In genomic region chr12:52921488-52922165, GRCh38 we compare ENCODE assay signal across 18 cellular contexts. TPM values are rescaled to one million over a fixed set of nuclear protein-coding genes. Genes with fewer than 3 reads are reported as not detected.
DNase-seq lines count a peak whose midpoint lies in the region; ATAC-seq, FAIRE-seq and TF ChIP-seq lines count a peak whose summit lies in the region.
"Had no signal": no experiment of that assay in that cellular context is flagged by ENCODE, and none has a peak within 500 bp of the region (broad histone marks: within the 10 kb centered on the region; RNA-seq: fewer than 3 reads in every experiment).

No MANE protein-coding gene starts in this region.

- H3K36me3 ChIP-seq in Panc1 (ENCODE audit: control insufficient read depth, insufficient read depth, low read length) (no peaks in the 10 kb centered on the region), mesendoderm (ENCODE audit: control insufficient read depth, insufficient read depth, low read length) (no peaks in the 10 kb centered on the region), trophoblast cell (ENCODE audit: control insufficient read depth in 1 of 2, insufficient read depth in 2 of 2, low read length in 2 of 2) (no peaks in the 10 kb centered on the region)
- H3K36me3 ChIP-seq: Peyer's patch had no signal

- H3K27ac ChIP-seq in Panc1 (ENCODE audit: low read length) (peak overlapping the region; percentile 100), mesendoderm (ENCODE audit: low read depth, low read length) (no peak overlapping the region), trophoblast cell (ENCODE audit: low read depth, low read length) (peak overlapping the region; percentile 83)
- H3K27ac ChIP-seq: HL-60 had no signal

- WGBS in mesendoderm (ENCODE audit: extremely low coverage, insufficient coverage, low lambda C conversion rate) = no CpG with 5 or more reads among the region's 1 CpG
- no CpG with 5 or more reads among the region's 1 CpG for WGBS in trophoblast cell (ENCODE audit: extremely low coverage, insufficient coverage, insufficient read length)

- H4K12ac ChIP-seq in trophoblast cell (ENCODE audit: low read depth, low read length) = no peak overlapping the region

- H2AK5ac ChIP-seq in mesendoderm (ENCODE audit: low read length) (no peak overlapping the region), trophoblast cell (ENCODE audit: low read length) (peak overlapping the region; percentile 77)

- H3K27me3 ChIP-seq in Panc1 (ENCODE audit: control insufficient read depth, insufficient read depth, low read length) (no peaks in the 10 kb centered on the region), mesendoderm (ENCODE audit: insufficient read depth, low read length, poor library complexity) (no peaks in the 10 kb centered on the region), trophoblast cell (ENCODE audit: insufficient read depth, low read length) (no peaks in the 10 kb centered on the region)
- H3K27me3 ChIP-seq: Peyer's patch had no signal

- DNase-seq in Calu3 (no peak), Panc1 (ENCODE audit: low read depth, low spot score) (no peak), mesendoderm (no peak), trophoblast cell (no peak), cerebellar cortex (ENCODE audit: low spot score) (no peak), SW 1271 (lab: John Stamatoyannopoulos, UW) (no peak), GM19239 (ENCODE audit: insufficient read length, low spot score) (no peak), NCI-H345 (lab: John Stamatoyannopoulos, UW) (no peak)
- DNase-seq: DMS153, KBM-7, NCI-H1436 treated with DMSO at 0.1 percent for 48 hours, NCI-H2029 treated with DMSO at 0.1 percent for 48 hours, NCI-H510A, NCI-H774, Peyer's patch had no signal

- peak overlapping the region; percentile 11 for H2AFZ ChIP-seq in trophoblast cell (ENCODE audit: insufficient read depth, low read length, poor library complexity)

- H3K79me2 ChIP-seq in mesendoderm (ENCODE audit: control insufficient read depth, insufficient read depth, low read length) = no peaks in the 10 kb centered on the region
- peaks cover 10% of the 10 kb centered on the region for H3K79me2 ChIP-seq in trophoblast cell (ENCODE audit: control insufficient read depth, insufficient read depth, low read length, poor library complexity)

- H4K8ac ChIP-seq in mesendoderm (ENCODE audit: low read depth, low read length) (no peak overlapping the region), trophoblast cell (ENCODE audit: low read depth, low read length) (peak overlapping the region; percentile 68)

- peak overlapping the region; percentile 94 for H2BK12ac ChIP-seq in trophoblast cell (ENCODE audit: low read length)

- in situ Hi-C loops in Panc1 (cut with HindIII; ENCODE audit: low pct_unique_long_range_greater_than_20kb, low sequenced_read_pairs) = no loop called here

- H3K23ac ChIP-seq in mesendoderm (ENCODE audit: low read length) (no peak overlapping the region), trophoblast cell (ENCODE audit: low read length) (no peak overlapping the region)

- H2BK5ac ChIP-seq in mesendoderm (ENCODE audit: low read length) (no peak overlapping the region), trophoblast cell (ENCODE audit: low read depth, low read length, poor library complexity) (peak overlapping the region; percentile 92)

- peaks cover 48% of the 10 kb centered on the region for H3K4me1 ChIP-seq in Panc1 (ENCODE audit: control insufficient read depth, insufficient read depth, low read length)
- peaks cover 24% of the 10 kb centered on the region for H3K4me1 ChIP-seq in mesendoderm (ENCODE audit: control insufficient read depth, low read depth, low read length)
- H3K4me1 ChIP-seq in trophoblast cell (ENCODE audit: control insufficient read depth in 1 of 2, insufficient read depth in 2 of 2, low read length in 2 of 2) = peaks cover 28 to 41% of the 10 kb centered on the region in 2 experiments

- H3K4me3 Mint-ChIP-seq in Calu3 (ENCODE audit: low read depth, unreplicated experiment) = no peak overlapping the region
- H3K4me3 Mint-ChIP-seq: CD14-positive monocyte had no signal

- TF ChIP-seq CTCF in Calu3 (IDR thresholded peaks at IDR 0.05; ENCODE audit: unreplicated experiment) = no peak
- no peak for TF ChIP-seq CTCF in Panc1 (IDR thresholded peaks at IDR 0.05)

- H3K4ac ChIP-seq in mesendoderm (ENCODE audit: low read depth, low read length) (no peak overlapping the region), trophoblast cell (ENCODE audit: low read depth, low read length) (peak overlapping the region; percentile 50)

- CTCF ChIA-PET in Calu3 (lab: Charles Lee) (no interaction called here), Panc1 (lab: Charles Lee) (no interaction called here)

- no peak for FAIRE-seq in GM19239 (lab: Jason Lieb, UNC)

- H3K27me3 Mint-ChIP-seq in Calu3 (ENCODE audit: unreplicated experiment) = no peaks in the 10 kb centered on the region

- no peak overlapping the region for H3K18ac ChIP-seq in mesendoderm (ENCODE audit: low read length)
- H3K18ac ChIP-seq in trophoblast cell (ENCODE audit: low read length) = peak overlapping the region; percentile 70

- peak overlapping the region; percentile 95 for H4K91ac ChIP-seq in trophoblast cell (ENCODE audit: low read depth, low read length)

- peaks cover 22% of the 10 kb centered on the region for H3K36me3 Mint-ChIP-seq in Calu3 (ENCODE audit: insufficient read depth, unreplicated experiment)
- H3K36me3 Mint-ChIP-seq: CD14-positive monocyte had no signal

- no peaks in the 10 kb centered on the region for H3K9me3 Mint-ChIP-seq in Calu3 (ENCODE audit: low read depth, unreplicated experiment)

- no peaks in the 10 kb centered on the region for H3K79me1 ChIP-seq in mesendoderm (ENCODE audit: low read length)
- H3K79me1 ChIP-seq in trophoblast cell (ENCODE audit: low read length) = peaks cover 53% of the 10 kb centered on the region

- ATAC-seq in Panc1 = no peak
- ATAC-seq: Right ventricle myocardium inferior had no signal

- H2BK120ac ChIP-seq in mesendoderm (ENCODE audit: low read depth, low read length) (no peak overlapping the region), trophoblast cell (ENCODE audit: insufficient read depth, low read length, poor library complexity) (peak overlapping the region; percentile 98)

- H3K4me3 ChIP-seq in Panc1 (ENCODE audit: low read depth in 2 of 2, low read length in 2 of 2) = no peak overlapping the region
- no peak overlapping the region for H3K4me3 ChIP-seq in mesendoderm (ENCODE audit: low read length)
- H3K4me3 ChIP-seq in trophoblast cell (ENCODE audit: low read depth, low read length) = no peak overlapping the region
- H3K4me3 ChIP-seq: Peyer's patch had no signal

- H3K4me2 ChIP-seq in mesendoderm (ENCODE audit: low read length) (no peak overlapping the region), trophoblast cell (ENCODE audit: low read length) (peak overlapping the region; percentile 30)

- peak overlapping the region; percentile 83 for H3K14ac ChIP-seq in trophoblast cell (ENCODE audit: low read length)

- peak overlapping the region; percentile 42 for H3K27ac Mint-ChIP-seq in Calu3 (ENCODE audit: unreplicated experiment)
- H3K27ac Mint-ChIP-seq: CD14-positive monocyte had no signal

- H3K56ac ChIP-seq in mesendoderm (ENCODE audit: low read length) = peak overlapping the region; percentile 51

- no peak overlapping the region for H2BK15ac ChIP-seq in mesendoderm (replicated peaks; ENCODE audit: low read depth)

- peaks cover 22% of the 10 kb centered on the region for H3K4me1 Mint-ChIP-seq in Calu3 (ENCODE audit: low read depth, unreplicated experiment)
- H3K4me1 Mint-ChIP-seq: CD14-positive monocyte had no signal

- no peak overlapping the region for H3K9ac ChIP-seq in mesendoderm (ENCODE audit: low read length)
- no peak overlapping the region for H3K9ac ChIP-seq in trophoblast cell (ENCODE audit: low read length)

- intact Hi-C loops in Calu3 (cut with micrococcal nuclease; ENCODE audit: unreplicated experiment) = no loop called here
- intact Hi-C loops in Panc1 (cut with micrococcal nuclease; ENCODE audit: unreplicated experiment) = no loop called here

- BruUV-seq in Calu3 (replicated peaks; lab: Mats Ljungman, UMichigan) (no TSS peak), Panc1 (replicated peaks; lab: Mats Ljungman, UMichigan) (no TSS peak)

- POLR2A ChIA-PET in Panc1 (lab: Charles Lee) = interaction anchor here (1.0 to 1.1 kb wide), 2 partner anchors 27 to 86 kb away, joined by 3 read pairs; no protein-coding TSS in a partner anchor

- H3K9me3 ChIP-seq in Panc1 (ENCODE audit: control insufficient read depth, insufficient read depth, low read depth, low read length) (no peaks in the 10 kb centered on the region), trophoblast cell (ENCODE audit: insufficient read depth, low read depth, low read length) (no peaks in the 10 kb centered on the region)
- H3K9me3 ChIP-seq: Peyer's patch had no signal

- H4K5ac ChIP-seq in mesendoderm (ENCODE audit: low read length) = no peak overlapping the region

RNA-seq across cellular contexts. Expression of gene KRT8, which starts 16.8 kb away (rescaled TPM):
- total RNA-seq in Calu3 (2022) (2,474 and 2,821 TPM in 2 replicates), Panc1 (2021; ENCODE audit: unreplicated experiment) (6,125 TPM)
- polyA plus RNA-seq in Panc1 (2012; ENCODE audit: insufficient read length) = 7,157 TPM
- polyA plus RNA-seq in mesendoderm (2013, experiment 1 of 2) = 450 TPM
- polyA plus RNA-seq in mesendoderm (2013, experiment 2 of 2) = 461 TPM
- polyA plus RNA-seq in trophoblast cell (2013) = 5,322 and 5,443 TPM in 2 replicates

RNA-seq across cellular contexts. Expression of gene KRT18, which starts 27.3 kb away (rescaled TPM):
- 1,777 and 1,816 TPM in 2 replicates for total RNA-seq in Calu3 (2022)
- total RNA-seq in Panc1 (2021; ENCODE audit: unreplicated experiment) = 4,079 TPM
- polyA plus RNA-seq in Panc1 (2012; ENCODE audit: insufficient read length) = 4,352 TPM
- 373 TPM for polyA plus RNA-seq in mesendoderm (2013, experiment 1 of 2)
- polyA plus RNA-seq in mesendoderm (2013, experiment 2 of 2) = 379 TPM
- polyA plus RNA-seq in trophoblast cell (2013) = 4,184 and 4,236 TPM in 2 replicates
